ENCODE assay signal across 11 cellular contexts in the genomic region with DNA sequence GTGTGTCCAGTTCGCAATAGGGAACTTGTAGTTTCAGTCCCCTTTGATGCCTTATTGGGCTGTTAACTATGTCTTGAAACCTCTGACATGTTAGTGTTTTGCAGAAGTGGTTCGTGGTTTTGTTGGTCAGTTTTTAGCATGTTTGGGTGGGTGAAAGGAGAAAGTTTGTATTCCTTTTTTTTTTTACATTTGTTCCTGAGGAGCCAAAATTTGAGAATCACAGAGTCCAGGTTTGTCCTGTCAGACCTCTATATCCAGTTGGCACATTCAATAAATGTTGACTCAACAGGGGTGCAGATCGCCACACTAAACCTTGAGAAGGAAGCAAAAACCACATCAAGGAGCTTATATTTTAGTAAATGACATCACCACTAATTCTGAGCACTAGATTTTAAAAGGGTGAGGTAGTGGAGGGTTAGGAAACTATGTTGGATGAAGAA. TPM values are rescaled to one million over a fixed set of nuclear protein-coding genes. Genes with fewer than 3 reads are reported as not detected.
DNase-seq lines count a peak whose midpoint lies in the region; ATAC-seq and TF ChIP-seq lines count a peak whose summit lies in the region.
"Had no signal": no experiment of that assay in that cellular context is flagged by ENCODE, and none has a peak within 500 bp of the region (broad histone marks: within the 10 kb centered on the region; RNA-seq: fewer than 3 reads in every experiment).

No MANE protein-coding gene starts in this region.

- H3K9me3 ChIP-seq in lung (ENCODE audit: control insufficient read depth in 2 of 2, insufficient read depth in 1 of 2, low read length in 1 of 2) (no peaks in the 10 kb centered on the region), thyroid gland (no peaks in the 10 kb centered on the region)
- H3K9me3 ChIP-seq: pancreas had no signal

- no peaks in the 10 kb centered on the region for H3K4me1 ChIP-seq in lung (ENCODE audit: control insufficient read depth in 2 of 2, insufficient read depth in 2 of 2, low read length in 2 of 2)
- no peaks in the 10 kb centered on the region for H3K4me1 ChIP-seq in thyroid gland
- H3K4me1 ChIP-seq: pancreas had no signal

- H3K27ac ChIP-seq in lung (ENCODE audit: low read depth in 1 of 2, low read length in 1 of 2) (no peak overlapping the region), thyroid gland (no peak overlapping the region)
- H3K27ac ChIP-seq: pancreas had no signal

- no peaks in the 10 kb centered on the region for H3K36me3 ChIP-seq in lung (ENCODE audit: control insufficient read depth in 2 of 2, insufficient read depth in 2 of 2, low read length in 2 of 2)
- no peaks in the 10 kb centered on the region for H3K36me3 ChIP-seq in thyroid gland
- H3K36me3 ChIP-seq: pancreas had no signal

- DNase-seq in NOMO-1 (lab: John Stamatoyannopoulos, UW; ENCODE audit: unreplicated experiment in 2 of 2) (peak; percentile 43 to 71), lung (ENCODE audit: low spot score) (no peak), GDM1 (lab: John Stamatoyannopoulos, UW) (no peak), superior temporal gyrus (ENCODE audit: extremely low spot score) (no peak), nucleus accumbens (lab: John Stamatoyannopoulos, UW) (no peak), thyroid gland (no peak)
- DNase-seq: activated naive CD4-positive, alpha-beta T cell; NCI-H748 treated with DMSO at 0.1 percent for 48 hours; pancreas had no signal

- TF ChIP-seq CTCF in lung (IDR thresholded peaks at IDR 0.05; ENCODE audit: control extremely low read depth, extremely low read depth) (no peak), thyroid gland (IDR thresholded peaks at IDR 0.05) (no peak)

- TF ChIP-seq POLR2A in thyroid gland (IDR thresholded peaks at IDR 0.05), result no peak

- ATAC-seq in GM18870 (IDR thresholded peaks at IDR 0.05; ENCODE audit: unreplicated experiment) (peak; percentile 63), HG02623 (IDR thresholded peaks at IDR 0.05; ENCODE audit: unreplicated experiment) (peak; percentile 61), lung (ENCODE audit: insufficient read depth, low FRiP score) (peak; percentile 34)

- H3K27me3 ChIP-seq in lung (ENCODE audit: control insufficient read depth, insufficient read depth) (no peaks in the 10 kb centered on the region), thyroid gland (no peaks in the 10 kb centered on the region)
- H3K27me3 ChIP-seq: pancreas had no signal

- intact Hi-C loops in thyroid gland (cut with DNase I), result no loop called here

- H3K4me3 ChIP-seq in lung (no peak overlapping the region), thyroid gland (replicated peaks in 1 of 3) (no peak overlapping the region)
- H3K4me3 ChIP-seq: pancreas had no signal

- 23 to 61% methylated on average over 3 of the region's 3 CpGs for WGBS in lung, 2 donors
- WGBS in thyroid gland, 2 donors, result 88 to 91% methylated on average over 3 of the region's 3 CpGs

RNA-seq across cellular contexts. Expression of a gene that starts 26.2 kb away (rescaled TPM):
- total RNA-seq in lung (10 to 100 TPM; 26.7 to 31.5 TPM), thyroid gland (10 to 100 TPM; 31.4 to 79.5 (median 61.9) TPM)
- polyA plus RNA-seq in lung, result 10 to 100 TPM in 1 of 2 donors, 1 to 10 TPM in 1; 9.3 to 10.5 TPM

RNA-seq across cellular contexts. Expression of a gene that starts 47.8 kb away (rescaled TPM):
- total RNA-seq in lung (not detected), thyroid gland (not detected)
- polyA plus RNA-seq in lung, result not detected
- total RNA-seq: pancreas had no signal
- polyA plus RNA-seq: pancreas had no signal

Comparison
In these comparisons a context has a peak if more than half of its experiments do, and no peak if none do; other contexts are left out.
1. DNase-seq: peak in NOMO-1 (2 of 2); none in lung (single experiment), GDM1 (single experiment), superior temporal gyrus (single experiment), nucleus accumbens (0 of 56) and thyroid gland (0 of 2).
2. Peak in every context shown above with its lines, with median percentiles within 50 percentile points of each other: ATAC-seq.